In the genomic region with DNA sequence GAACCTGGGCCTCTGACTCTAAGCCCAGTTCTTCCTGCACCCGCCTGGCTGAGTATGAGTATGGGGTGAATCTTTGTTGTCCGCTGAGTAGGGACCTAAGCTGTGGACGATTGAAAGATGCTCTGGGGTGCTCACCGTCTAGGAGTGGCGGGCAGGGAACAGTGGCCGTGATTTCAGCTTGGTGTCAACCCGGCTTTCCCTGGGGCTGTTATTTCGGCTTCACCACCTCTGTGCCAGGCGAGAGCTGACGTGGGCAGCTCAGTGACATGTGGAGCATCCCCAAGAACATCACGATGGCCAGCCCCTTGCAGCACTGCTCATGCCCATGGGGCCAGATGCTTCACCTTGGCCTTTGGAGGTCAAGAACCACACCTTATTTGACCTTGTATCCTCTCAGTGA, we compare ENCODE assay signal across 21 cellular contexts.
DNase-seq lines count a peak whose midpoint lies in the region; ATAC-seq and TF ChIP-seq lines count a peak whose summit lies in the region.
"Had no signal": no experiment of that assay in that cellular context is flagged by ENCODE, and none has a peak within 500 bp of the region (broad histone marks: within the 10 kb centered on the region; RNA-seq: fewer than 3 reads in every experiment).

No MANE protein-coding gene starts in this region.

- H3K27me3 Mint-ChIP-seq in chondrocyte (ENCODE audit: low read depth) = peaks cover 62% of the 10 kb centered on the region

- in situ Hi-C loops in IMR-90 (cut with MboI; ENCODE audit: low sequenced_read_pairs) = no loop called here

- H3K4me3 ChIP-seq in HCT116 (replicated peaks in 1 of 2; ENCODE audit: low read depth in 1 of 2, low read length in 2 of 2) (no peak overlapping the region), IMR-90 (ENCODE audit: insufficient read depth, low read depth, low read length) (no peak overlapping the region), neural cell (ENCODE audit: low read length) (no peak overlapping the region), SJCRH30 (no peak overlapping the region)
- H3K4me3 ChIP-seq: BLaER1, K562 had no signal

- BruUV-seq in HCT116 (replicated peaks; lab: Mats Ljungman, UMichigan) = no TSS peak
- BruUV-seq in IMR-90 (replicated peaks; lab: Mats Ljungman, UMichigan) = no TSS peak

- DNase-seq in HCT116 (ENCODE audit: low read depth, low spot score) (no peak), IMR-90 (no peak), chondrocyte (ENCODE audit: low spot score) (peak; percentile 64), SJCRH30 (no peak), medulla oblongata (ENCODE audit: extremely low spot score) (no peak), DMS114 treated with DMSO at 0.1 percent for 48 hours (lab: John Stamatoyannopoulos, UW; ENCODE audit: unreplicated experiment) (no peak)
- DNase-seq: CD4-positive, CD25-positive, alpha-beta regulatory T cell; DMS53; HCEC 1CT; MM.1S; NCI-H2029; NCI-H446; NCI-H524 treated with DMSO at 0.1 percent for 48 hours; NCI-H774; NK-92 treated with Interleukin-12 subunit alpha and Interleukin-12 subunit beta, amount 100 ng/mL, for 24 hours; PC-3; Right ventricle myocardium superior had no signal

- H3K27me3 ChIP-seq in HCT116 (ENCODE audit: insufficient read depth, low read length) (no peaks in the 10 kb centered on the region), IMR-90 (ENCODE audit: control insufficient read depth, insufficient read depth, low read length) (no peaks in the 10 kb centered on the region), neural cell (ENCODE audit: insufficient read depth, low read depth, low read length) (no peaks in the 10 kb centered on the region), SJCRH30 (no peaks in the 10 kb centered on the region)

- H4K91ac ChIP-seq in IMR-90 (ENCODE audit: insufficient read depth, low read depth, low read length) = no peak overlapping the region

- no peak overlapping the region for H3K14ac ChIP-seq in IMR-90 (replicated peaks; ENCODE audit: low read depth, low read length)

- no peak overlapping the region for H2AK9ac ChIP-seq in IMR-90 (replicated peaks; ENCODE audit: low read depth, low read length, poor library complexity)

- peaks cover 24% of the 10 kb centered on the region for H3K9me1 ChIP-seq in IMR-90 (ENCODE audit: insufficient read depth, low read length)

- ATAC-seq in HCT116 (no peak), IMR-90 (ENCODE audit: low read depth) (no peak), HG03025 (IDR thresholded peaks at IDR 0.05; ENCODE audit: low FRiP score, unreplicated experiment) (no peak)
- ATAC-seq: K562 had no signal

- H4K20me1 ChIP-seq in HCT116 (ENCODE audit: insufficient read depth) (no peaks in the 10 kb centered on the region), IMR-90 (ENCODE audit: insufficient read depth, low read length) (0 out of 2 replicates have a peak, but pooled peaks cover 8% of the 10 kb centered on the region), neural cell (ENCODE audit: insufficient read depth) (no peaks in the 10 kb centered on the region)

- no peak overlapping the region for H4K8ac ChIP-seq in IMR-90 (ENCODE audit: low read depth in 2 of 2, low read length in 2 of 2)

- RAD21 ChIA-PET in HCT116 (lab: Charles Lee; ENCODE audit: low non-redundant PET in 1 of 2, low total read pairs in 2 of 2, uncharacterized antibody in 2 of 2, unreplicated experiment in 2 of 2) = interaction anchor here in 1 of 2 experiments (1.2 kb wide), 1 partner anchor 63 kb away, joined by 3 read pairs; no protein-coding TSS in a partner anchor

- H3K9ac ChIP-seq in HCT116 (ENCODE audit: low read length) = no peak overlapping the region
- H3K9ac ChIP-seq in IMR-90 (ENCODE audit: low read depth, low read length) = no peak overlapping the region
- no peak overlapping the region for H3K9ac ChIP-seq in neural cell (ENCODE audit: low read length)
- H3K9ac ChIP-seq: BLaER1 had no signal

- no peak overlapping the region for H2AFZ ChIP-seq in HCT116 (ENCODE audit: low read depth, low read length, poor library complexity, severe bottlenecking)
- no peak overlapping the region for H2AFZ ChIP-seq in IMR-90 (replicated peaks; ENCODE audit: low read length, poor library complexity)
- no peak overlapping the region for H2AFZ ChIP-seq in neural cell (ENCODE audit: low read depth, low read length)

- peaks cover 36 to 84% of the 10 kb centered on the region in 2 experiments for H3K79me1 ChIP-seq in IMR-90 (ENCODE audit: low read depth in 1 of 2, low read length in 2 of 2)

- peaks cover 8% of the 10 kb centered on the region for H3K4me1 Mint-ChIP-seq in chondrocyte (ENCODE audit: low read depth)

- no peaks in the 10 kb centered on the region for H3K9me3 ChIP-seq in HCT116 (ENCODE audit: control insufficient read depth in 1 of 2, insufficient read depth in 1 of 2, low read depth in 1 of 2, low read length in 2 of 2)
- H3K9me3 ChIP-seq in IMR-90 (ENCODE audit: control insufficient read depth, insufficient read depth, low read length) = no peaks in the 10 kb centered on the region
- no peaks in the 10 kb centered on the region for H3K9me3 ChIP-seq in neural cell (ENCODE audit: low read length)
- H3K9me3 ChIP-seq in SJCRH30 (replicated peaks) = no peaks in the 10 kb centered on the region
- H3K9me3 ChIP-seq: BLaER1 had no signal

- no peak for TF ChIP-seq EP300 in neural cell (conservative IDR thresholded peaks at IDR 0.05; ENCODE audit: poor library complexity, severe bottlenecking)

- no peak overlapping the region for H3K23ac ChIP-seq in IMR-90 (ENCODE audit: low read depth, low read length)

- H3K4me2 ChIP-seq in HCT116 (ENCODE audit: low read length) (peak overlapping the region; percentile 82; the same call in 1 of the 2 replicates), IMR-90 (ENCODE audit: low read depth, low read length) (no peak overlapping the region), neural cell (ENCODE audit: low read length) (no peak overlapping the region)

- H3K4me1 ChIP-seq in HCT116 (ENCODE audit: control insufficient read depth in 1 of 2, insufficient read depth in 2 of 2, low read length in 2 of 2) = peaks cover 34 to 39% of the 10 kb centered on the region in 2 experiments
- H3K4me1 ChIP-seq in IMR-90 (ENCODE audit: control insufficient read depth, insufficient read depth, low read length) = peaks cover 13% of the 10 kb centered on the region
- H3K4me1 ChIP-seq in SJCRH30 = peaks cover 36% of the 10 kb centered on the region

- H3K9me2 ChIP-seq in HCT116 (ENCODE audit: insufficient read depth) (no peaks in the 10 kb centered on the region), neural cell (ENCODE audit: insufficient read depth, low read length) (no peaks in the 10 kb centered on the region)

- no peak overlapping the region for H2BK5ac ChIP-seq in IMR-90 (ENCODE audit: low read depth, low read length, poor library complexity, severe bottlenecking)

- no peak overlapping the region for H3K4ac ChIP-seq in IMR-90 (ENCODE audit: low read depth, low read length)

- H3K36me3 Mint-ChIP-seq in chondrocyte (ENCODE audit: low read depth) = no peaks in the 10 kb centered on the region
- H3K36me3 Mint-ChIP-seq: CD4-positive, CD25-positive, alpha-beta regulatory T cell had no signal

- no peak overlapping the region for H3K27ac Mint-ChIP-seq in chondrocyte (ENCODE audit: unreplicated experiment)
- H3K27ac Mint-ChIP-seq: CD4-positive, CD25-positive, alpha-beta regulatory T cell had no signal

- H2BK15ac ChIP-seq in IMR-90 (ENCODE audit: low read depth, low read length) = no peak overlapping the region

- no peaks in the 10 kb centered on the region for H3K9me3 Mint-ChIP-seq in chondrocyte (ENCODE audit: low read depth)
- H3K9me3 Mint-ChIP-seq: CD4-positive, CD25-positive, alpha-beta regulatory T cell had no signal

- H3K79me2 ChIP-seq in HCT116 (ENCODE audit: insufficient read depth, low read length) = no peaks in the 10 kb centered on the region
- H3K79me2 ChIP-seq in neural cell (replicated peaks; ENCODE audit: insufficient read depth, low read length) = no peaks in the 10 kb centered on the region

- 100% methylated on average over 9 of the region's 11 CpGs; no CpG with 5 or more reads in 1 of the 2 experiments for WGBS in IMR-90 (ENCODE audit: extremely low coverage in 2 of 2, insufficient read length in 1 of 2), 2 experiments

- CTCF ChIA-PET in HCT116 (lab: Charles Lee) (no interaction called here), IMR-90 (lab: Yijun Ruan, JAX) (no interaction called here)

- H4K5ac ChIP-seq in IMR-90 (ENCODE audit: low read depth, low read length) = no peak overlapping the region

- H3K18ac ChIP-seq in IMR-90 (ENCODE audit: low read depth, low read length) = no peak overlapping the region

- TF ChIP-seq RAD21 in HCT116 (IDR thresholded peaks at IDR 0.05; ENCODE audit: low read depth) (no peak), IMR-90 (IDR thresholded peaks at IDR 0.05; ENCODE audit: low read length) (no peak), neural cell (conservative IDR thresholded peaks at IDR 0.05) (no peak)

- no peak overlapping the region for H3K4me3 Mint-ChIP-seq in chondrocyte (ENCODE audit: unreplicated experiment)
- H3K4me3 Mint-ChIP-seq: CD4-positive, CD25-positive, alpha-beta regulatory T cell had no signal

- H2AK5ac ChIP-seq in IMR-90 (ENCODE audit: low read depth, low read length) = peak overlapping the region; percentile 73; the same call in 1 of the 2 replicates

- H2BK120ac ChIP-seq in IMR-90 (ENCODE audit: low read depth, low read length) = no peak overlapping the region

- intact Hi-C loops in HCT116 (cut with micrococcal nuclease) (no loop called here), IMR-90 (cut with micrococcal nuclease) (loop anchor here (5.0 kb wide), 1 partner anchor 75 kb away; no protein-coding TSS in a partner anchor)

- TF ChIP-seq POLR2A in HCT116 (IDR thresholded peaks at IDR 0.05; ENCODE audit: borderline replicate concordance, extremely low read depth, insufficient read depth, insufficient read length) (no peak), IMR-90 (IDR thresholded peaks at IDR 0.05; ENCODE audit: low read depth, low read length) (no peak)

- dilution Hi-C loops in IMR-90 (cut with HindIII; ENCODE audit: low sequenced_read_pairs, unreplicated experiment) = no loop called here

- no peaks in the 10 kb centered on the region for H3F3A ChIP-seq in neural cell (ENCODE audit: insufficient read depth, low read length, poor library complexity, severe bottlenecking)

- H3K56ac ChIP-seq in IMR-90 (ENCODE audit: extremely low read depth, insufficient read depth, low read length) = no peak overlapping the region

- H3K27ac ChIP-seq in HCT116 (ENCODE audit: low read depth, low read length) (no peak overlapping the region), IMR-90 (ENCODE audit: insufficient read depth, low read length) (no peak overlapping the region), neural cell (ENCODE audit: low read length) (peak overlapping the region; percentile 59), SJCRH30 (no peak overlapping the region)
- H3K27ac ChIP-seq: BLaER1 had no signal

- POLR2A ChIA-PET in HCT116 (lab: Charles Lee) (interaction anchor here (1.2 kb wide), 1 partner anchor 13 kb away, joined by 3 read pairs; no protein-coding TSS in a partner anchor), IMR-90 (lab: Charles Lee; ENCODE audit: unreplicated experiment) (no interaction called here)

- TF ChIP-seq CTCF in HCT116 (IDR thresholded peaks at IDR 0.05 in 2 of 3, conservative IDR thresholded peaks at IDR 0.05 in 1 of 3; ENCODE audit: borderline replicate concordance in 1 of 3, insufficient read depth in 1 of 3, low read depth in 2 of 3, low read length in 2 of 3) (no peak), IMR-90 (conservative IDR thresholded peaks at IDR 0.05; ENCODE audit: low read depth, low read length) (no peak), chondrocyte (IDR thresholded peaks at IDR 0.05) (no peak), neural cell (IDR thresholded peaks at IDR 0.05; ENCODE audit: poor library complexity, severe bottlenecking) (no peak)

- H3K36me3 ChIP-seq in HCT116 (ENCODE audit: control insufficient read depth in 1 of 2, insufficient read depth in 2 of 2, low read length in 2 of 2) = no peaks in the 10 kb centered on the region
- H3K36me3 ChIP-seq in IMR-90 (ENCODE audit: control insufficient read depth, insufficient read depth, low read length) = no peaks in the 10 kb centered on the region; the same call in 1 of the 2 replicates
- no peaks in the 10 kb centered on the region for H3K36me3 ChIP-seq in neural cell (ENCODE audit: insufficient read depth, low read length)
- H3K36me3 ChIP-seq in SJCRH30 = no peaks in the 10 kb centered on the region
- H3K36me3 ChIP-seq: BLaER1 had no signal

- peak overlapping the region; percentile 22; the same call in 1 of the 2 replicates for H2BK20ac ChIP-seq in IMR-90 (ENCODE audit: low read depth, low read length)
